In the genomic region with DNA sequence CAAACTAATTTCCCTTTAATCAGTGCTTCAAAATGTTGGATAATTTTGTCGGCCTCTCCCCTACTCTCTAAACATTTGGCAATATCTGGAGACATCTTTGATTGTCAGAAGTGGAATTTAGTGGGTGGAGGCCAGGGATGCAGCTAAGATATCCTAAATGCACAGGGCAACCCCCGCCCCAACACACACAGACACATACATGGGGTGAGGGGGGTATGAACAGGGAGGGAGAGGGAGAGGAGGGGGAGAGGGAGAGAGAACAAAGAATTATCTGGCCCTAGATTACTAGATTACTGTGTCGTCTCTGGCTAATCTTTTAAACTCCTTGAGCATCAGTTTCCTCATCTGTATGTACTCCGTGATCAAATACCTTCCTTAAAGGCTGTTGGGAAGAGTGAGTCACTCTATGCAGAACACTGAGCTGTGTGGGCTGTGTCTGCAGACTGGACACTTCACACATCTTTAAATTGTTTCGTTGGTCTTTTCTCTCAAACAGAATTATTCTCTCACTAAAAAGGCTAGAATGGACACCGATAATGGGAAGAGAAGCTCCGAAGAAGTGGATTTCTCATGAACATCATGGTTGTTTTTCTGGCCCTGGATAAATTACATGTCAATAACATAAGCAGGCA, we compare ENCODE assay signal across 9 cellular contexts. TPM values are rescaled to one million over a fixed set of nuclear protein-coding genes. Genes with fewer than 3 reads are reported as not detected.
DNase-seq lines count a peak whose midpoint lies in the region; ATAC-seq and TF ChIP-seq lines count a peak whose summit lies in the region.
"Had no signal": no experiment of that assay in that cellular context is flagged by ENCODE, and none has a peak within 500 bp of the region (broad histone marks: within the 10 kb centered on the region; RNA-seq: fewer than 3 reads in every experiment).

No MANE protein-coding gene starts in this region.

- no peaks in the 10 kb centered on the region for H3K9me3 Mint-ChIP-seq in central memory CD8-positive, alpha-beta T cell

- no peaks in the 10 kb centered on the region for H3K9me3 ChIP-seq in MM.1S (replicated peaks; ENCODE audit: insufficient read depth, low read length)
- H3K9me3 ChIP-seq in mononuclear cell (ENCODE audit: low read depth, low read length): no peaks in the 10 kb centered on the region
- H3K9me3 ChIP-seq: pancreas had no signal

- H2AFZ ChIP-seq in MM.1S (ENCODE audit: low read length): no peak overlapping the region

- peak overlapping the region; percentile 88; the same call in 1 of the 2 replicates for H3K27ac ChIP-seq in MM.1S (ENCODE audit: low read length)

- H3K79me2 ChIP-seq in MM.1S (ENCODE audit: low read length): peaks cover 78% of the 10 kb centered on the region

- peak overlapping the region; percentile 63; the same call in 1 of the 2 replicates for H3K9ac ChIP-seq in MM.1S (ENCODE audit: low read length)

- no peak for ATAC-seq in central memory CD8-positive, alpha-beta T cell (replicated peaks; ENCODE audit: extremely low read depth, poor library complexity, severe bottlenecking)

- no peaks in the 10 kb centered on the region for H3K27me3 Mint-ChIP-seq in central memory CD8-positive, alpha-beta T cell

- H3F3A ChIP-seq in MM.1S (ENCODE audit: insufficient read depth, low read length): peaks cover 15% of the 10 kb centered on the region

- H3K27me3 ChIP-seq in MM.1S (replicated peaks; ENCODE audit: insufficient read depth, low read length) (no peaks in the 10 kb centered on the region), mononuclear cell (ENCODE audit: insufficient read depth, low read length) (no peaks in the 10 kb centered on the region)
- H3K27me3 ChIP-seq: pancreas had no signal

- H3K36me3 ChIP-seq in MM.1S (replicated peaks; ENCODE audit: insufficient read depth, low read length): peaks cover 4% of the 10 kb centered on the region; the same call in 1 of the 2 replicates
- H3K36me3 ChIP-seq: pancreas had no signal

- 0 out of 2 replicates have a peak, but pooled peaks cover 5% of the 10 kb centered on the region for H4K20me1 ChIP-seq in MM.1S (ENCODE audit: insufficient read depth, low read length)

- no peaks in the 10 kb centered on the region for H3K9me2 ChIP-seq in MM.1S (replicated peaks; ENCODE audit: insufficient read depth, low read length)

- peaks cover 68% of the 10 kb centered on the region for H3K4me1 Mint-ChIP-seq in central memory CD8-positive, alpha-beta T cell

- TF ChIP-seq CTCF in AG09309 (IDR thresholded peaks at IDR 0.05; ENCODE audit: control insufficient read depth, insufficient read depth, low read depth, low read length, missing control alignments): no peak
- no peak for TF ChIP-seq CTCF in MM.1S (IDR thresholded peaks at IDR 0.05; ENCODE audit: low read length)
- TF ChIP-seq CTCF in GM20000 (IDR thresholded peaks at IDR 0.05; ENCODE audit: extremely low read depth, missing control alignments): no peak

- H3K4me3 Mint-ChIP-seq in central memory CD8-positive, alpha-beta T cell: peak overlapping the region; percentile 93

- peaks cover 50% of the 10 kb centered on the region for H3K36me3 Mint-ChIP-seq in central memory CD8-positive, alpha-beta T cell (ENCODE audit: insufficient read depth)

- peak overlapping the region; percentile 73 for H3K4me2 ChIP-seq in MM.1S (ENCODE audit: low read depth, low read length)

- peak overlapping the region; percentile 12 for H3K4me3 ChIP-seq in AG09309 (ENCODE audit: control insufficient read depth, low read depth, low read length)
- peak overlapping the region; percentile 89 for H3K4me3 ChIP-seq in MM.1S (ENCODE audit: low read length)
- peak overlapping the region; percentile 89 for H3K4me3 ChIP-seq in mononuclear cell (ENCODE audit: low read length)

- peaks cover 18% of the 10 kb centered on the region for H3K4me1 ChIP-seq in MM.1S (ENCODE audit: low read length)
- H3K4me1 ChIP-seq in mononuclear cell (ENCODE audit: insufficient read depth, low read length): peaks cover 79% of the 10 kb centered on the region

- H3K27ac Mint-ChIP-seq in central memory CD8-positive, alpha-beta T cell (ENCODE audit: low read depth): peak overlapping the region; percentile 97

- DNase-seq in AG09309 (ENCODE audit: low read depth): peak; percentile 17
- DNase-seq in MM.1S: no peak
- DNase-seq in central memory CD8-positive, alpha-beta T cell (ENCODE audit: low spot score in 2 of 2): no peak
- no peak for DNase-seq in NCI-H1694 treated with DMSO at 0.1 percent for 48 hours (lab: John Stamatoyannopoulos, UW)
- DNase-seq in NCI-H1092 (lab: John Stamatoyannopoulos, UW): no peak
- no peak for DNase-seq in GM20000 (ENCODE audit: low spot score)
- no peak for DNase-seq in cortex of kidney (lab: John Stamatoyannopoulos, UW)

RNA-seq across cellular contexts. Expression of a gene that starts 2.9 kb away (rescaled TPM):
- total RNA-seq in mononuclear cell: 184 TPM

RNA-seq across cellular contexts. Expression of a gene that starts 52.9 kb away (rescaled TPM):
- 53.5 TPM for total RNA-seq in mononuclear cell

Comparison
In these comparisons a context has a peak if more than half of its experiments do, and no peak if none do; other contexts are left out.
1. H3K4me3 ChIP-seq: peak in every context shown above with its lines; median percentile 89 in MM.1S; 89 in mononuclear cell; 12 in AG09309.